Comparison of ENCODE assay signal across 28 cellular contexts in the genomic region with DNA sequence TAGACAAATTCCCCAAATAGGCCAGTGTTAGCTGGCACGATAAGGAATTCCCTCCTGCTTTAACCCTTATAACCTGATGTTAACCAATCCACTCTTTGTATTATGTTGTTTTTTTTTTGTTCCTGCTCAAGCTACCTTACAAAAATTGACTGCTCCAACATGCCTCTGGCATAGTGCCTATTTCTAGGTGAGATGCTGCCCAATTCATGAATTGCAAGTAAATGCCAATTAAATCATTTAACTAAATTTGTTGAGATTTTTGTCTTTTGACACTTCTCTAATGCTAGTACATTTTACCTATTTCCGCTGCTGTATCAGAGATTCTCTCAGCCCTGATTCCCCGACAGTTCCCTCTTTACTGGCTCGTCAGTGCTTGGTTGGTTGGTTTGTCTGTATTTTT.
"Had no signal": no experiment of that assay in that cellular context is flagged by ENCODE, and none has a peak within 500 bp of the region (broad histone marks: within the 10 kb centered on the region; RNA-seq: fewer than 3 reads in every experiment).

No MANE protein-coding gene starts in this region.

- FAIRE-seq: urothelium cell line had no signal

- ATAC-seq: stimulated activated effector memory CD8-positive, alpha-beta T cell treated with anti-CD3 and anti-CD28 coated beads, Interleukin-12 subunit alpha, Interleukin-12 subunit beta, amount 100 ng/mL, for 72 hours; stimulated activated memory B cell treated with anti-CD40 and anti-IgM and Interleukin-4, amounts not matched to agents 10 μg/mL and 1 μg/mL and 100 μg/mL, for 72 hours; stimulated activated naive B cell treated with anti-CD40 and anti-IgM and Interleukin-4, amounts not matched to agents 10 μg/mL and 1 μg/mL and 100 μg/mL, for 72 hours; stimulated activated naive CD8-positive, alpha-beta T cell treated with anti-CD3 and anti-CD28 coated beads, Interleukin-15, amount 100 ng/mL, for 72 hours; stimulated activated naive CD8-positive, alpha-beta T cell treated with anti-CD3 and anti-CD28 coated beads, Interleukin-15, Interleukin-2, amounts not matched to agents 100 U/mL and 50 U/mL, for 24 hours; upper lobe of right lung had no signal

- H3K4me1 ChIP-seq: stomach, suprapubic skin, testis, thyroid gland, tibial artery, tibial nerve, transverse colon, upper lobe of left lung, upper lobe of right lung, uterus, vagina had no signal

- H3K36me3 ChIP-seq: stomach, suprapubic skin, thoracic aorta, thyroid gland, tibial artery, tibial nerve, transverse colon, upper lobe of left lung, upper lobe of right lung, uterus, vagina had no signal

- H3K36me3 Mint-ChIP-seq: stimulated activated effector memory CD8-positive, alpha-beta T cell treated with anti-CD3 and anti-CD28 coated beads, Interleukin-12 subunit alpha, Interleukin-12 subunit beta, amount 100 ng/mL, for 72 hours; type B pancreatic cell had no signal

- H3K4me1 Mint-ChIP-seq: stimulated activated effector memory CD8-positive, alpha-beta T cell treated with anti-CD3 and anti-CD28 coated beads, Interleukin-12 subunit alpha, Interleukin-12 subunit beta, amount 100 ng/mL, for 72 hours; stimulated activated naive CD8-positive, alpha-beta T cell treated with anti-CD3 and anti-CD28 coated beads, Interleukin-15, amount 100 ng/mL, for 72 hours had no signal

- H3K27ac ChIP-seq: stomach, suprapubic skin, testis, thoracic aorta, thyroid gland, tibial artery, tibial nerve, transverse colon, upper lobe of left lung, upper lobe of right lung, uterus, vagina had no signal

- H3K4me3 ChIP-seq: stomach, suprapubic skin, testis, thoracic aorta, thyroid gland, tibial artery, tibial nerve, transverse colon, upper lobe of left lung, upper lobe of right lung, uterus, vagina had no signal

- H3K27me3 Mint-ChIP-seq: stimulated activated memory B cell treated with anti-CD40 and anti-IgM and Interleukin-4, amounts not matched to agents 10 μg/mL and 1 μg/mL and 100 μg/mL, for 72 hours; stimulated activated naive CD8-positive, alpha-beta T cell treated with anti-CD3 and anti-CD28 coated beads, Interleukin-15, amount 100 ng/mL, for 72 hours; stimulated activated naive CD8-positive, alpha-beta T cell treated with anti-CD3 and anti-CD28 coated beads, Interleukin-15, Interleukin-2, amounts not matched to agents 100 ng/mL and 50 ng/mL, for 24 hours; type B pancreatic cell had no signal

- H3K9me3 ChIP-seq: testis, thyroid gland, vagina had no signal

- DNase-seq: stimulated activated CD4-positive, alpha-beta T cell treated with anti-CD3 and anti-CD28 coated beads, Interleukin-2, amount 100 ng/mL, for 48 hours; stimulated activated CD4-positive, alpha-beta T cell treated with anti-CD3 and anti-CD28 coated beads, Interleukin-4, amount 100 ng/mL, for 1 hour; stimulated activated CD4-positive, alpha-beta T cell treated with anti-CD3 and anti-CD28 coated beads, Interleukin-4, amount 100 ng/mL, for 24 hours; stimulated activated CD4-positive, alpha-beta T cell treated with anti-CD3 and anti-CD28 coated beads, Interleukin-4, amount 100 ng/mL, for 4 hours; stimulated activated CD8-positive, alpha-beta memory T cell treated with anti-CD3 and anti-CD28 coated beads, Interleukin-4, amount 100 ng/mL, for 48 hours; stimulated activated naive B cell treated with anti-CD40 and anti-IgM and Interleukin-4, amounts not matched to agents 10 μg/mL and 1 μg/mL and 100 μg/mL, for 72 hours; stimulated activated naive CD4-positive, alpha-beta T cell; stimulated activated naive CD4-positive, alpha-beta T cell treated with Interleukin-2 at 50 U/mL for 16 hours; stimulated activated naive CD8-positive, alpha-beta T cell treated with anti-CD3 and anti-CD28 coated beads, Interleukin-15, amount 100 ng/mL, for 72 hours; stimulated activated naive CD8-positive, alpha-beta T cell treated with anti-CD3 and anti-CD28 coated beads, Interleukin-15, Interleukin-2, amounts not matched to agents 100 U/mL and 50 U/mL, for 24 hours; stomach; substantia nigra; testis; thyroid gland; tibial artery; transverse colon; upper lobe of left lung; upper lobe of right lung; uterus had no signal

- H3K27me3 ChIP-seq: stomach, suprapubic skin, testis, thyroid gland, tibial artery, tibial nerve, transverse colon, upper lobe of left lung, upper lobe of right lung, uterus, vagina had no signal

- H3K27ac Mint-ChIP-seq: stimulated activated effector memory CD8-positive, alpha-beta T cell treated with anti-CD3 and anti-CD28 coated beads, Interleukin-12 subunit alpha, Interleukin-12 subunit beta, amount 100 ng/mL, for 72 hours; stimulated activated memory B cell treated with anti-CD40 and anti-IgM and Interleukin-4, amounts not matched to agents 10 μg/mL and 1 μg/mL and 100 μg/mL, for 72 hours; stimulated activated naive B cell treated with anti-CD40 and anti-IgM and Interleukin-4, amounts not matched to agents 10 μg/mL and 1 μg/mL and 100 μg/mL, for 72 hours; stimulated activated naive CD8-positive, alpha-beta T cell treated with anti-CD3 and anti-CD28 coated beads, Interleukin-15, Interleukin-2, amounts not matched to agents 100 ng/mL and 50 ng/mL, for 24 hours; type B pancreatic cell had no signal

- H3K4me3 Mint-ChIP-seq: stimulated activated effector memory CD8-positive, alpha-beta T cell treated with anti-CD3 and anti-CD28 coated beads, Interleukin-12 subunit alpha, Interleukin-12 subunit beta, amount 100 ng/mL, for 72 hours; stimulated activated memory B cell treated with anti-CD40 and anti-IgM and Interleukin-4, amounts not matched to agents 10 μg/mL and 1 μg/mL and 100 μg/mL, for 72 hours; stimulated activated naive B cell treated with anti-CD40 and anti-IgM and Interleukin-4, amounts not matched to agents 10 μg/mL and 1 μg/mL and 100 μg/mL, for 72 hours; stimulated activated naive CD8-positive, alpha-beta T cell treated with anti-CD3 and anti-CD28 coated beads, Interleukin-15, amount 100 ng/mL, for 72 hours; stimulated activated naive CD8-positive, alpha-beta T cell treated with anti-CD3 and anti-CD28 coated beads, Interleukin-15, Interleukin-2, amounts not matched to agents 100 ng/mL and 50 ng/mL, for 24 hours; type B pancreatic cell had no signal
